In genomic region chr11:42812960-42813359, GRCh38 we compare ENCODE assay signal across 29 cellular contexts.
"Had no signal": no experiment of that assay in that cellular context is flagged by ENCODE, and none has a peak within 500 bp of the region (broad histone marks: within the 10 kb centered on the region; RNA-seq: fewer than 3 reads in every experiment).

No MANE protein-coding gene starts in this region.

- H3K9me3 Mint-ChIP-seq: type B pancreatic cell had no signal

- H3K4me3 ChIP-seq: stomach, suprapubic skin, testis, thoracic aorta, thyroid gland, tibial artery, tibial nerve, transverse colon, upper lobe of left lung, upper lobe of right lung, uterus, vagina had no signal

- H3K36me3 Mint-ChIP-seq: stimulated activated effector memory CD8-positive, alpha-beta T cell treated with anti-CD3 and anti-CD28 coated beads, Interleukin-12 subunit alpha, Interleukin-12 subunit beta, amount 100 ng/mL, for 72 hours; stimulated activated memory B cell treated with anti-CD40 and anti-IgM and Interleukin-4, amounts not matched to agents 10 μg/mL and 1 μg/mL and 100 μg/mL, for 72 hours; stimulated activated naive B cell treated with anti-CD40 and anti-IgM and Interleukin-4, amounts not matched to agents 10 μg/mL and 1 μg/mL and 100 μg/mL, for 72 hours; type B pancreatic cell had no signal

- H3K4me1 ChIP-seq: stomach, suprapubic skin, testis, thyroid gland, tibial artery, transverse colon, upper lobe of left lung, upper lobe of right lung, uterus, vagina had no signal

- DNase-seq: stimulated activated CD4-positive, alpha-beta T cell treated with anti-CD3 and anti-CD28 coated beads, Interleukin-2, amount 100 ng/mL, for 48 hours; stimulated activated CD4-positive, alpha-beta T cell treated with anti-CD3 and anti-CD28 coated beads, Interleukin-4, amount 100 ng/mL, for 1 hour; stimulated activated CD4-positive, alpha-beta T cell treated with anti-CD3 and anti-CD28 coated beads, Interleukin-4, amount 100 ng/mL, for 24 hours; stimulated activated CD4-positive, alpha-beta T cell treated with anti-CD3 and anti-CD28 coated beads, Interleukin-4, amount 100 ng/mL, for 4 hours; stimulated activated CD8-positive, alpha-beta memory T cell treated with anti-CD3 and anti-CD28 coated beads, Interleukin-4, amount 100 ng/mL, for 48 hours; stimulated activated naive B cell treated with anti-CD40 and anti-IgM and Interleukin-4, amounts not matched to agents 10 μg/mL and 1 μg/mL and 100 μg/mL, for 72 hours; stimulated activated naive CD4-positive, alpha-beta T cell; stimulated activated naive CD4-positive, alpha-beta T cell treated with Interleukin-2 at 50 U/mL for 16 hours; stimulated activated naive CD8-positive, alpha-beta T cell treated with anti-CD3 and anti-CD28 coated beads, Interleukin-15, amount 100 ng/mL, for 72 hours; stimulated activated naive CD8-positive, alpha-beta T cell treated with anti-CD3 and anti-CD28 coated beads, Interleukin-15, Interleukin-2, amounts not matched to agents 100 U/mL and 50 U/mL, for 24 hours; stomach; substantia nigra; testis; thyroid gland; tibial artery; transverse colon; trophoblast cell; upper lobe of left lung; upper lobe of right lung; uterus had no signal

- H3K27ac ChIP-seq: stomach, suprapubic skin, testis, thoracic aorta, thyroid gland, tibial artery, tibial nerve, transverse colon, upper lobe of left lung, upper lobe of right lung, uterus, vagina had no signal

- H3K9me3 ChIP-seq: stomach, suprapubic skin, testis, thoracic aorta, thyroid gland, tibial artery, tibial nerve, transverse colon, upper lobe of left lung, upper lobe of right lung, uterus, vagina had no signal

- H3K27me3 Mint-ChIP-seq: stimulated activated memory B cell treated with anti-CD40 and anti-IgM and Interleukin-4, amounts not matched to agents 10 μg/mL and 1 μg/mL and 100 μg/mL, for 72 hours; stimulated activated naive B cell treated with anti-CD40 and anti-IgM and Interleukin-4, amounts not matched to agents 10 μg/mL and 1 μg/mL and 100 μg/mL, for 72 hours; stimulated activated naive CD8-positive, alpha-beta T cell treated with anti-CD3 and anti-CD28 coated beads, Interleukin-15, amount 100 ng/mL, for 72 hours; stimulated activated naive CD8-positive, alpha-beta T cell treated with anti-CD3 and anti-CD28 coated beads, Interleukin-15, Interleukin-2, amounts not matched to agents 100 ng/mL and 50 ng/mL, for 24 hours; type B pancreatic cell had no signal

- H3K27ac Mint-ChIP-seq: stimulated activated effector memory CD8-positive, alpha-beta T cell treated with anti-CD3 and anti-CD28 coated beads, Interleukin-12 subunit alpha, Interleukin-12 subunit beta, amount 100 ng/mL, for 72 hours; stimulated activated memory B cell treated with anti-CD40 and anti-IgM and Interleukin-4, amounts not matched to agents 10 μg/mL and 1 μg/mL and 100 μg/mL, for 72 hours; stimulated activated naive B cell treated with anti-CD40 and anti-IgM and Interleukin-4, amounts not matched to agents 10 μg/mL and 1 μg/mL and 100 μg/mL, for 72 hours; stimulated activated naive CD8-positive, alpha-beta T cell treated with anti-CD3 and anti-CD28 coated beads, Interleukin-15, amount 100 ng/mL, for 72 hours; stimulated activated naive CD8-positive, alpha-beta T cell treated with anti-CD3 and anti-CD28 coated beads, Interleukin-15, Interleukin-2, amounts not matched to agents 100 ng/mL and 50 ng/mL, for 24 hours had no signal

- H3K36me3 ChIP-seq: stomach, suprapubic skin, thoracic aorta, thyroid gland, tibial artery, tibial nerve, transverse colon, upper lobe of left lung, upper lobe of right lung, uterus, vagina had no signal

- H3K4me3 Mint-ChIP-seq: stimulated activated effector memory CD8-positive, alpha-beta T cell treated with anti-CD3 and anti-CD28 coated beads, Interleukin-12 subunit alpha, Interleukin-12 subunit beta, amount 100 ng/mL, for 72 hours; stimulated activated memory B cell treated with anti-CD40 and anti-IgM and Interleukin-4, amounts not matched to agents 10 μg/mL and 1 μg/mL and 100 μg/mL, for 72 hours; stimulated activated naive B cell treated with anti-CD40 and anti-IgM and Interleukin-4, amounts not matched to agents 10 μg/mL and 1 μg/mL and 100 μg/mL, for 72 hours; stimulated activated naive CD8-positive, alpha-beta T cell treated with anti-CD3 and anti-CD28 coated beads, Interleukin-15, amount 100 ng/mL, for 72 hours; stimulated activated naive CD8-positive, alpha-beta T cell treated with anti-CD3 and anti-CD28 coated beads, Interleukin-15, Interleukin-2, amounts not matched to agents 100 ng/mL and 50 ng/mL, for 24 hours; type B pancreatic cell had no signal

- FAIRE-seq: urothelium cell line had no signal

- ATAC-seq: stimulated activated effector memory CD8-positive, alpha-beta T cell treated with anti-CD3 and anti-CD28 coated beads, Interleukin-12 subunit alpha, Interleukin-12 subunit beta, amount 100 ng/mL, for 72 hours; stimulated activated memory B cell treated with anti-CD40 and anti-IgM and Interleukin-4, amounts not matched to agents 10 μg/mL and 1 μg/mL and 100 μg/mL, for 72 hours; stimulated activated naive B cell treated with anti-CD40 and anti-IgM and Interleukin-4, amounts not matched to agents 10 μg/mL and 1 μg/mL and 100 μg/mL, for 72 hours; stimulated activated naive CD8-positive, alpha-beta T cell treated with anti-CD3 and anti-CD28 coated beads, Interleukin-15, amount 100 ng/mL, for 72 hours; stimulated activated naive CD8-positive, alpha-beta T cell treated with anti-CD3 and anti-CD28 coated beads, Interleukin-15, Interleukin-2, amounts not matched to agents 100 U/mL and 50 U/mL, for 24 hours; upper lobe of right lung had no signal

- H3K4me1 Mint-ChIP-seq: stimulated activated effector memory CD8-positive, alpha-beta T cell treated with anti-CD3 and anti-CD28 coated beads, Interleukin-12 subunit alpha, Interleukin-12 subunit beta, amount 100 ng/mL, for 72 hours; stimulated activated memory B cell treated with anti-CD40 and anti-IgM and Interleukin-4, amounts not matched to agents 10 μg/mL and 1 μg/mL and 100 μg/mL, for 72 hours; stimulated activated naive B cell treated with anti-CD40 and anti-IgM and Interleukin-4, amounts not matched to agents 10 μg/mL and 1 μg/mL and 100 μg/mL, for 72 hours; stimulated activated naive CD8-positive, alpha-beta T cell treated with anti-CD3 and anti-CD28 coated beads, Interleukin-15, amount 100 ng/mL, for 72 hours had no signal

- H3K27me3 ChIP-seq: stomach, suprapubic skin, testis, thyroid gland, tibial artery, tibial nerve, transverse colon, upper lobe of left lung, upper lobe of right lung, uterus, vagina had no signal
